Comparison of ENCODE assay signal across 11 cellular contexts in genomic region chr16:81928975-81929374, GRCh38.
DNase-seq lines count a peak whose midpoint lies in the region; ATAC-seq, FAIRE-seq and TF ChIP-seq lines count a peak whose summit lies in the region.
"Had no signal": no experiment of that assay in that cellular context is flagged by ENCODE, and none has a peak within 500 bp of the region (broad histone marks: within the 10 kb centered on the region; RNA-seq: fewer than 3 reads in every experiment).

No MANE protein-coding gene starts in this region.

- no peaks in the 10 kb centered on the region for H3K36me3 ChIP-seq in bronchial epithelial cell (ENCODE audit: control insufficient read depth, insufficient read depth, low read length)
- no peaks in the 10 kb centered on the region for H3K36me3 ChIP-seq in neuronal stem cell (replicated peaks in 1 of 2; ENCODE audit: control insufficient read depth in 2 of 2, insufficient read depth in 2 of 2, low read length in 2 of 2)
- H3K36me3 ChIP-seq in neural progenitor cell = no peaks in the 10 kb centered on the region
- no peaks in the 10 kb centered on the region for H3K36me3 ChIP-seq in H7 (replicated peaks; ENCODE audit: control insufficient read depth, insufficient read depth, low read length)
- no peaks in the 10 kb centered on the region for H3K36me3 ChIP-seq in smooth muscle cell (ENCODE audit: low read depth)

- H4K20me1 ChIP-seq in neural progenitor cell (ENCODE audit: low read depth) (no peaks in the 10 kb centered on the region), smooth muscle cell (ENCODE audit: low read depth) (no peaks in the 10 kb centered on the region)

- no peaks in the 10 kb centered on the region for H3K79me2 ChIP-seq in neural progenitor cell (ENCODE audit: low read depth)
- H3K79me2 ChIP-seq in smooth muscle cell (ENCODE audit: low read depth) = no peaks in the 10 kb centered on the region

- no peak overlapping the region for H3K23ac ChIP-seq in neuronal stem cell (ENCODE audit: low read depth, low read length, poor library complexity)

- H2BK120ac ChIP-seq in neuronal stem cell (ENCODE audit: low read depth, low read length) = no peak overlapping the region

- no peak overlapping the region for H3K18ac ChIP-seq in neuronal stem cell (ENCODE audit: low read length)

- H3K27ac Mint-ChIP-seq in neural progenitor cell = no peak overlapping the region

- peaks cover 3% of the 10 kb centered on the region for H3K9me3 Mint-ChIP-seq in neural progenitor cell

- H2BK15ac ChIP-seq in neuronal stem cell (ENCODE audit: low read length) = no peak overlapping the region

- H3K27me3 ChIP-seq in bronchial epithelial cell (ENCODE audit: control insufficient read depth, insufficient read depth, low read length) (no peaks in the 10 kb centered on the region), neuronal stem cell (ENCODE audit: control insufficient read depth in 3 of 3, insufficient read depth in 3 of 3, low read depth in 1 of 3, low read length in 3 of 3) (no peaks in the 10 kb centered on the region), neural progenitor cell (no peaks in the 10 kb centered on the region), H7 (ENCODE audit: control insufficient read depth, insufficient read depth, low read length) (no peaks in the 10 kb centered on the region), smooth muscle cell (ENCODE audit: low read depth) (no peaks in the 10 kb centered on the region)

- H3K14ac ChIP-seq in neuronal stem cell (ENCODE audit: low read length) = peak overlapping the region; percentile 40

- no peak overlapping the region for H2BK5ac ChIP-seq in neuronal stem cell (ENCODE audit: low read length)

- H2AK5ac ChIP-seq in neuronal stem cell (ENCODE audit: low read depth, low read length) = no peak overlapping the region

- ATAC-seq in GM18511 (IDR thresholded peaks at IDR 0.05; ENCODE audit: unreplicated experiment) = no peak
- ATAC-seq: activated CD4-positive, CD25-positive, alpha-beta regulatory T cell treated with anti-CD3 and anti-CD28 coated beads, Interleukin-2, amount 50 U/mL, for 24 hours had no signal

- H3K36me3 Mint-ChIP-seq in neural progenitor cell = no peaks in the 10 kb centered on the region

- H3K4me3 ChIP-seq in bronchial epithelial cell (ENCODE audit: low read depth, low read length) (no peak overlapping the region), neuronal stem cell (ENCODE audit: low read length in 2 of 2) (no peak overlapping the region), neural progenitor cell (no peak overlapping the region), H7 (ENCODE audit: insufficient read depth, low read depth, low read length) (no peak overlapping the region), smooth muscle cell (no peak overlapping the region)
- H3K4me3 ChIP-seq: coronary artery had no signal

- DNase-seq in GM12892 (ENCODE audit: insufficient read length) (no peak), LoVo (ENCODE audit: low spot score) (peak; percentile 6), bronchial epithelial cell (ENCODE audit: low read depth) (peak; percentile 89), neuronal stem cell (ENCODE audit: low spot score) (no peak), neural progenitor cell (ENCODE audit: low spot score) (no peak), H7 (no peak), smooth muscle cell (lab: John Stamatoyannopoulos, UW; ENCODE audit: unreplicated experiment) (no peak)
- DNase-seq: NCI-H226 had no signal

- no peak for TF ChIP-seq POLR2A in GM12892 (IDR thresholded peaks at IDR 0.05; ENCODE audit: low read depth, low read length)

- H3K79me1 ChIP-seq in neuronal stem cell (ENCODE audit: low read depth, low read length) = no peaks in the 10 kb centered on the region

- no peak overlapping the region for H4K91ac ChIP-seq in neuronal stem cell (ENCODE audit: low read depth, low read length, poor library complexity)

- no peak overlapping the region for H3K4ac ChIP-seq in neuronal stem cell (ENCODE audit: low read length)

- H3K4me2 ChIP-seq in neuronal stem cell (ENCODE audit: insufficient read depth, low read length, poor library complexity, severe bottlenecking) (no peak overlapping the region), neural progenitor cell (no peak overlapping the region), smooth muscle cell (no peak overlapping the region)

- H3K27ac ChIP-seq in neuronal stem cell (replicated peaks; ENCODE audit: low read length) (no peak overlapping the region), neural progenitor cell (no peak overlapping the region), smooth muscle cell (ENCODE audit: low read depth) (no peak overlapping the region)
- H3K27ac ChIP-seq: coronary artery had no signal

- no peak overlapping the region for H2BK12ac ChIP-seq in neuronal stem cell (ENCODE audit: low read length)

- no peak for TF ChIP-seq CTCF in bronchial epithelial cell (IDR thresholded peaks at IDR 0.05; ENCODE audit: insufficient read depth, low read length, severe bottlenecking)
- TF ChIP-seq CTCF in neural progenitor cell (IDR thresholded peaks at IDR 0.05) = no peak
- no peak for TF ChIP-seq CTCF in smooth muscle cell (IDR thresholded peaks at IDR 0.05; ENCODE audit: borderline replicate concordance, insufficient read depth, poor library complexity, severe bottlenecking)

- peaks cover 24% of the 10 kb centered on the region for H3K4me1 Mint-ChIP-seq in neural progenitor cell

- peaks cover 5% of the 10 kb centered on the region for H3K27me3 Mint-ChIP-seq in neural progenitor cell (ENCODE audit: insufficient read depth, low read depth)

- no peak overlapping the region for H3K9ac ChIP-seq in neuronal stem cell (ENCODE audit: low read depth, low read length, poor library complexity)
- H3K9ac ChIP-seq in neural progenitor cell = no peak overlapping the region
- H3K9ac ChIP-seq in smooth muscle cell (ENCODE audit: low read depth) = no peak overlapping the region

- H3K9me3 ChIP-seq in neuronal stem cell (replicated peaks in 1 of 2; ENCODE audit: control insufficient read depth in 2 of 2, insufficient read depth in 1 of 2, low read depth in 1 of 2, low read length in 2 of 2) = no peaks in the 10 kb centered on the region
- no peaks in the 10 kb centered on the region for H3K9me3 ChIP-seq in neural progenitor cell (ENCODE audit: low read depth)
- H3K9me3 ChIP-seq in smooth muscle cell (replicated peaks; ENCODE audit: low read depth) = no peaks in the 10 kb centered on the region

- no CpG with 5 or more reads among the region's 8 CpGs for WGBS in neuronal stem cell (ENCODE audit: extremely low coverage in 2 of 2, insufficient read length in 2 of 2, insufficient replicate concordance in 1 of 2), 2 donors
- 76% methylated on average over 8 of the region's 8 CpGs for WGBS in smooth muscle cell (ENCODE audit: low lambda C conversion rate)

- H3F3A ChIP-seq in neural progenitor cell (ENCODE audit: low read depth) (no peaks in the 10 kb centered on the region), smooth muscle cell (ENCODE audit: low read depth) (no peaks in the 10 kb centered on the region)

- no peak overlapping the region for H4K8ac ChIP-seq in neuronal stem cell (ENCODE audit: low read depth, low read length)

- H2AFZ ChIP-seq in neuronal stem cell (ENCODE audit: low read length) (peak overlapping the region; percentile 55), neural progenitor cell (replicated peaks) (no peak overlapping the region), smooth muscle cell (ENCODE audit: low read depth) (no peak overlapping the region)

- H3K4me1 ChIP-seq in neuronal stem cell (ENCODE audit: control insufficient read depth in 2 of 2, insufficient read depth in 1 of 2, low read depth in 1 of 2, low read length in 2 of 2) (no peaks in the 10 kb centered on the region), neural progenitor cell (no peaks in the 10 kb centered on the region), smooth muscle cell (ENCODE audit: low read depth) (no peaks in the 10 kb centered on the region)

- H3K4me3 Mint-ChIP-seq in neural progenitor cell = no peak overlapping the region

- FAIRE-seq in GM12892 (lab: Jason Lieb, UNC) (peak; percentile 5), bronchial epithelial cell (lab: Jason Lieb, UNC) (no peak)

Comparison
In these comparisons a context has a peak if more than half of its experiments do, and no peak if none do; other contexts are left out.
1. DNase-seq: peak in LoVo (single experiment) and bronchial epithelial cell (single experiment); none in GM12892 (single experiment), neuronal stem cell (single experiment), neural progenitor cell (single experiment), H7 (single experiment) and smooth muscle cell (single experiment).